Comparison of ENCODE assay signal across 19 cellular contexts in the genomic region with DNA sequence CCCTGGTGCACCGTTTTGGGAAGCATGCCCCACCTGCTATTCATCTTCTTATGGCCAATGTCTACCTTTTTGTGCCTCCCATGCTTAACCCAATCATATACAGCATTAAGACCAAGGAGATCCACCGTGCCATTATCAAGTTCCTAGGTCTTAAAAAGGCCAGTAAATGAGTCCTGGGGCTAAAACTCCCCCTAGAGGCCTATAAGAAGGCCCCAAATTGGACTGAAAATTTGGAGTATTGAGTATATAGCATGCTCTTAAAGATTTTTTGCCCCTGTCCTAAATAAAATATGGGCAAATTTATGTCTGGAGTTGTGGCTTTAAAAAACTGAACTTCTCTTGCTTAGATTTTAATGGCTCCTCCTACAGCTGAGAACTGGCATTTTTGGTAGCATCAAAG. TPM values are rescaled to one million over a fixed set of nuclear protein-coding genes. Genes with fewer than 3 reads are reported as not detected.
DNase-seq lines count a peak whose midpoint lies in the region; TF ChIP-seq lines count a peak whose summit lies in the region.
"Had no signal": no experiment of that assay in that cellular context is flagged by ENCODE, and none has a peak within 500 bp of the region (broad histone marks: within the 10 kb centered on the region; RNA-seq: fewer than 3 reads in every experiment).

No MANE protein-coding gene starts in this region.

- no peaks in the 10 kb centered on the region for H3K27me3 Mint-ChIP-seq in activated CD4-positive, alpha-beta memory T cell treated with anti-CD3 and anti-CD28 coated beads, Interleukin-2, amount 10 ng/mL, durations not matched to agents 7 days and 5 days
- no peaks in the 10 kb centered on the region for H3K27me3 Mint-ChIP-seq in T-helper 2 cell treated with Interferon-gamma antibody and Interleukin-4, amounts not matched to agents 5 μg/mL and 100 μg/mL, for 36 hours (ENCODE audit: low read depth)

- POLR2A ChIA-PET in AG04450 (lab: Yijun Ruan, JAX) = no interaction called here
- POLR2A ChIA-PET in activated CD4-positive, alpha-beta memory T cell treated with anti-CD3 and anti-CD28 coated beads, Interleukin-2, amount 10 ng/mL, durations not matched to agents 7 days and 5 days (lab: Charles Lee) = no interaction called here

- H3K4me3 ChIP-seq in AG04450 (ENCODE audit: low read depth, low read length) (no peak overlapping the region), GM12875 (ENCODE audit: low read depth, low read length) (no peak overlapping the region), OCI-LY1 (ENCODE audit: low read depth, low read length, poor library complexity, severe bottlenecking) (no peak overlapping the region), epithelial cell of proximal tubule (ENCODE audit: low read depth, low read length) (no peak overlapping the region)
- H3K4me3 ChIP-seq: Peyer's patch had no signal

- H3K9me3 ChIP-seq in AG04450 (ENCODE audit: control insufficient read depth, insufficient read depth, low read length) (no peaks in the 10 kb centered on the region), OCI-LY1 (ENCODE audit: low read length) (no peaks in the 10 kb centered on the region)
- H3K9me3 ChIP-seq: Caco-2, Peyer's patch had no signal

- CTCF ChIA-PET in AG04450 (lab: Charles Lee) = no interaction called here
- CTCF ChIA-PET in activated CD4-positive, alpha-beta memory T cell treated with anti-CD3 and anti-CD28 coated beads, Interleukin-2, amount 10 ng/mL, durations not matched to agents 7 days and 5 days (lab: Charles Lee) = no interaction called here

- no peaks in the 10 kb centered on the region for H4K20me1 ChIP-seq in OCI-LY1 (ENCODE audit: insufficient read depth, low read length)

- no peak overlapping the region for H3K4me3 Mint-ChIP-seq in activated CD4-positive, alpha-beta memory T cell treated with anti-CD3 and anti-CD28 coated beads, Interleukin-2, amount 10 ng/mL, durations not matched to agents 7 days and 5 days
- no peak overlapping the region for H3K4me3 Mint-ChIP-seq in T-helper 2 cell treated with Interferon-gamma antibody and Interleukin-4, amounts not matched to agents 5 μg/mL and 100 μg/mL, for 36 hours
- H3K4me3 Mint-ChIP-seq: IgD-negative memory B cell had no signal

- H3K36me3 ChIP-seq in OCI-LY1 (ENCODE audit: insufficient read depth, low read length) = no peaks in the 10 kb centered on the region
- H3K36me3 ChIP-seq: Peyer's patch had no signal

- H3K27me3 ChIP-seq in AG04450 (ENCODE audit: control insufficient read depth, insufficient read depth, low read length) = no peaks in the 10 kb centered on the region
- H3K27me3 ChIP-seq in OCI-LY1 (ENCODE audit: insufficient read depth, low read length) = no peaks in the 10 kb centered on the region
- H3K27me3 ChIP-seq: Peyer's patch had no signal

- no peak overlapping the region for H3K27ac ChIP-seq in AG04450 (ENCODE audit: low read depth, low read length)
- H3K27ac ChIP-seq in OCI-LY1 (ENCODE audit: low read depth, low read length, poor library complexity, severe bottlenecking) = no peak overlapping the region
- H3K27ac ChIP-seq: Peyer's patch had no signal

- no peak overlapping the region for H3K4me2 ChIP-seq in OCI-LY1 (ENCODE audit: low read length)

- H3K27ac Mint-ChIP-seq in activated CD4-positive, alpha-beta memory T cell treated with anti-CD3 and anti-CD28 coated beads, Interleukin-2, amount 10 ng/mL, durations not matched to agents 7 days and 5 days = no peak overlapping the region
- H3K27ac Mint-ChIP-seq in T-helper 2 cell treated with Interferon-gamma antibody and Interleukin-4, amounts not matched to agents 5 μg/mL and 100 μg/mL, for 36 hours = no peak overlapping the region
- H3K27ac Mint-ChIP-seq: IgD-negative memory B cell had no signal

- TF ChIP-seq CTCF in AG04450 (IDR thresholded peaks at IDR 0.05; ENCODE audit: low read depth, low read length) (0 out of 2 replicates have a peak, but pooled peaks have one; percentile 25), GM12875 (IDR thresholded peaks at IDR 0.05; ENCODE audit: borderline replicate concordance, insufficient read depth, low read depth, low read length) (0 out of 2 replicates have a peak, but pooled peaks have one; percentile 15), OCI-LY1 (IDR thresholded peaks at IDR 0.05; ENCODE audit: low read length) (peak; percentile 24; the same call in 1 of the 2 replicates), epithelial cell of proximal tubule (conservative IDR thresholded peaks at IDR 0.05; ENCODE audit: low read depth, low read length) (peak; percentile 10)

- H3K36me3 Mint-ChIP-seq in activated CD4-positive, alpha-beta memory T cell treated with anti-CD3 and anti-CD28 coated beads, Interleukin-2, amount 10 ng/mL, durations not matched to agents 7 days and 5 days (ENCODE audit: low read depth) = no peaks in the 10 kb centered on the region
- no peaks in the 10 kb centered on the region for H3K36me3 Mint-ChIP-seq in T-helper 2 cell treated with Interferon-gamma antibody and Interleukin-4, amounts not matched to agents 5 μg/mL and 100 μg/mL, for 36 hours (ENCODE audit: low read depth)
- H3K36me3 Mint-ChIP-seq: IgD-negative memory B cell had no signal

- no peaks in the 10 kb centered on the region for H3K9me3 Mint-ChIP-seq in activated CD4-positive, alpha-beta memory T cell treated with anti-CD3 and anti-CD28 coated beads, Interleukin-2, amount 10 ng/mL, durations not matched to agents 7 days and 5 days
- no peaks in the 10 kb centered on the region for H3K9me3 Mint-ChIP-seq in T-helper 2 cell treated with Interferon-gamma antibody and Interleukin-4, amounts not matched to agents 5 μg/mL and 100 μg/mL, for 36 hours

- no peaks in the 10 kb centered on the region for H3K9me2 ChIP-seq in OCI-LY1 (ENCODE audit: low read depth, low read length)

- H2AFZ ChIP-seq in OCI-LY1 (ENCODE audit: low read length) = no peak overlapping the region

- no peaks in the 10 kb centered on the region for H3K79me2 ChIP-seq in OCI-LY1 (ENCODE audit: insufficient read depth, low read length)

- H3F3A ChIP-seq in OCI-LY1 (ENCODE audit: insufficient read depth, low read length) = no peaks in the 10 kb centered on the region

- H3K4me1 ChIP-seq in OCI-LY1 (ENCODE audit: insufficient read depth, low read length, severe bottlenecking) = no peaks in the 10 kb centered on the region
- H3K4me1 ChIP-seq: Caco-2, Peyer's patch had no signal

- no peaks in the 10 kb centered on the region for H3K4me1 Mint-ChIP-seq in activated CD4-positive, alpha-beta memory T cell treated with anti-CD3 and anti-CD28 coated beads, Interleukin-2, amount 10 ng/mL, durations not matched to agents 7 days and 5 days
- no peaks in the 10 kb centered on the region for H3K4me1 Mint-ChIP-seq in T-helper 2 cell treated with Interferon-gamma antibody and Interleukin-4, amounts not matched to agents 5 μg/mL and 100 μg/mL, for 36 hours (ENCODE audit: low read depth)
- H3K4me1 Mint-ChIP-seq: IgD-negative memory B cell had no signal

- no peak overlapping the region for H3K9ac ChIP-seq in OCI-LY1 (ENCODE audit: low read length)

- DNase-seq in AG04450 (ENCODE audit: low read depth, low spot score) (no peak), epithelial cell of proximal tubule (ENCODE audit: low read depth) (no peak), GM19240 (ENCODE audit: insufficient read length, low spot score) (no peak)
- no peak for DNase-seq in activated CD4-positive, alpha-beta T cell treated with anti-CD3 and anti-CD28 coated beads for 4 hours
- DNase-seq in activated CD4-positive, alpha-beta memory T cell treated with anti-CD3 and anti-CD28 coated beads, Interleukin-2, amount 10 ng/mL, durations not matched to agents 7 days and 5 days = no peak
- DNase-seq in T-helper 2 cell treated with Interferon-gamma antibody and Interleukin-4, amounts not matched to agents 5 μg/mL and 100 μg/mL, for 36 hours (ENCODE audit: low spot score) = no peak
- DNase-seq: 8988T, Caco-2, NCI-H1092 treated with DMSO at 0.1 percent for 48 hours, NCI-H1694, NCI-H2107, NCI-H345, NCI-H526 treated with DMSO at 0.1 percent for 48 hours, Peyer's patch, Right ventricle myocardium superior had no signal

RNA-seq across cellular contexts. Expression of gene OR51M1, which starts 6.6 kb away (rescaled TPM):
- polyA plus RNA-seq in AG04450 (2011; rRNA removed) = 0.06 and 0.12 TPM in 2 replicates
- 0.23 TPM in 1 of 2 replicates, not detected in the other for polyA minus RNA-seq in AG04450 (2011; rRNA and poly(A)+ RNA removed)
- not detected in 2 replicates for total RNA-seq in epithelial cell of proximal tubule
- total RNA-seq in activated CD4-positive, alpha-beta memory T cell treated with anti-CD3 and anti-CD28 coated beads, Interleukin-2, amount 10 ng/mL, durations not matched to agents 7 days and 5 days = not detected
- total RNA-seq: Caco-2, HT1080, Peyer's patch, Right ventricle myocardium superior had no signal
- polyA plus RNA-seq: IgD-negative memory B cell had no signal

RNA-seq across cellular contexts. Expression of gene OR51Q1, which starts 31.7 kb away (rescaled TPM):
- polyA plus RNA-seq in AG04450 (2011; rRNA removed) = not detected in 2 replicates
- polyA minus RNA-seq in AG04450 (2011; rRNA and poly(A)+ RNA removed) = not detected in 2 replicates
- total RNA-seq in epithelial cell of proximal tubule = not detected in 2 replicates
- not detected for total RNA-seq in activated CD4-positive, alpha-beta memory T cell treated with anti-CD3 and anti-CD28 coated beads, Interleukin-2, amount 10 ng/mL, durations not matched to agents 7 days and 5 days
- total RNA-seq: Caco-2, HT1080, Peyer's patch, Right ventricle myocardium superior had no signal
- polyA plus RNA-seq: IgD-negative memory B cell had no signal

RNA-seq across cellular contexts. Expression of gene OR51B6, which starts 38.9 kb away (rescaled TPM):
- polyA plus RNA-seq in AG04450 (2011; rRNA removed) = not detected in 2 replicates
- 0.32 TPM in 1 of 2 replicates, not detected in the other for polyA minus RNA-seq in AG04450 (2011; rRNA and poly(A)+ RNA removed)
- not detected in 2 replicates for total RNA-seq in epithelial cell of proximal tubule
- not detected for total RNA-seq in activated CD4-positive, alpha-beta memory T cell treated with anti-CD3 and anti-CD28 coated beads, Interleukin-2, amount 10 ng/mL, durations not matched to agents 7 days and 5 days
- total RNA-seq: Caco-2, HT1080, Peyer's patch, Right ventricle myocardium superior had no signal
- polyA plus RNA-seq: IgD-negative memory B cell had no signal

RNA-seq across cellular contexts. Expression of gene OR51B5, which starts 46.9 kb away (rescaled TPM):
- 0.56 and 0.84 TPM in 2 replicates for polyA plus RNA-seq in AG04450 (2011; rRNA removed)
- polyA minus RNA-seq in AG04450 (2011; rRNA and poly(A)+ RNA removed) = 1.9 and 2.4 TPM in 2 replicates
- not detected in 2 replicates for total RNA-seq in epithelial cell of proximal tubule
- not detected for total RNA-seq in activated CD4-positive, alpha-beta memory T cell treated with anti-CD3 and anti-CD28 coated beads, Interleukin-2, amount 10 ng/mL, durations not matched to agents 7 days and 5 days
- total RNA-seq: Caco-2, Peyer's patch, Right ventricle myocardium superior had no signal
- polyA plus RNA-seq: IgD-negative memory B cell had no signal

RNA-seq across cellular contexts. Expression of gene OR51I1, which starts 51.1 kb away (rescaled TPM):
- polyA plus RNA-seq in AG04450 (2011; rRNA removed) = not detected in 2 replicates
- polyA minus RNA-seq in AG04450 (2011; rRNA and poly(A)+ RNA removed) = 0.43 TPM in 1 of 2 replicates, not detected in the other
- total RNA-seq in epithelial cell of proximal tubule = not detected in 2 replicates
- total RNA-seq in activated CD4-positive, alpha-beta memory T cell treated with anti-CD3 and anti-CD28 coated beads, Interleukin-2, amount 10 ng/mL, durations not matched to agents 7 days and 5 days = not detected
- total RNA-seq: Caco-2, Peyer's patch, Right ventricle myocardium superior had no signal
- polyA plus RNA-seq: IgD-negative memory B cell had no signal
